In the genomic region with DNA sequence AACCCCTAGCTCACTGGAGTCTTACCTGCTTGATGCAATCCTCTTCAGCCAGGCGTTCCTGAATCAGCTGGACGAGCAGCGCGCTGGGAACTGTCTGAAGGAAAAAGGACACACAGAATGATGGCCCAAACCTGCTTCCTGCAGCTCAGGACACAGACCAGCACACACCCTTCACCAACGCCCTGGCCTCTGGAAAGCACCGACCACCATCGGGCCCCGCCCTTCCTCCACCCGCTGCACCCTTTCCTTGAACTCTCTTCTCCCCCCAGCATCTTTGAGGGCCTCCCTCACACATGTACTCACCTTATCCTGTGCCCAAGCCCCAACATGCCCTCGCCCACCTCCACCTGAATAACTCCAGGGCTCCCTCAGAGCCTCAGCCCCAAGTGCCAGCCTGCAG, we compare ENCODE assay signal across 21 cellular contexts. TPM values are rescaled to one million over a fixed set of nuclear protein-coding genes. Genes with fewer than 3 reads are reported as not detected.
"Had no signal": no experiment of that assay in that cellular context is flagged by ENCODE, and none has a peak within 500 bp of the region (broad histone marks: within the 10 kb centered on the region; RNA-seq: fewer than 3 reads in every experiment).

No MANE protein-coding gene starts in this region.

- H3K36me3 Mint-ChIP-seq: activated naive CD4-positive, alpha-beta T cell treated with anti-CD3 and anti-CD28 coated beads, Interleukin-2, amount 50 U/mL, for 72 hours; natural killer cell treated with Interleukin-12 subunit alpha and Interleukin-12 subunit beta and Interleukin-15 and Interleukin-18, amount 100 ng/mL, for 72 hours had no signal

- H3K36me3 ChIP-seq: left lung, pancreas, right atrium auricular region, tibial artery had no signal

- H3K4me3 Mint-ChIP-seq: activated CD4-positive, alpha-beta T cell treated with anti-CD3 and anti-CD28 coated beads, Interleukin-2, amount 10 ng/mL, durations not matched to agents 24 days and 14 days; endodermal cell; natural killer cell treated with Interleukin-12 subunit alpha and Interleukin-12 subunit beta and Interleukin-15 and Interleukin-18, amount 100 ng/mL, for 72 hours; stimulated activated naive CD8-positive, alpha-beta T cell treated with anti-CD3 and anti-CD28 coated beads, Interleukin-15, amount 100 ng/mL, for 72 hours had no signal

- H3K27ac ChIP-seq: foreskin keratinocyte, left lung, pancreas, psoas muscle, right atrium auricular region, tibial artery had no signal

- H3K9me3 Mint-ChIP-seq: activated CD4-positive, alpha-beta T cell treated with anti-CD3 and anti-CD28 coated beads, Interleukin-2, amount 10 ng/mL, durations not matched to agents 24 days and 14 days; activated naive CD4-positive, alpha-beta T cell treated with anti-CD3 and anti-CD28 coated beads, Interleukin-2, amount 50 U/mL, for 72 hours; endodermal cell; natural killer cell treated with Interleukin-12 subunit alpha and Interleukin-12 subunit beta and Interleukin-15 and Interleukin-18, amount 100 ng/mL, for 72 hours; stimulated activated naive CD8-positive, alpha-beta T cell treated with anti-CD3 and anti-CD28 coated beads, Interleukin-15, amount 100 ng/mL, for 72 hours had no signal

- H3K4me3 ChIP-seq: left lung, pancreas, psoas muscle, right atrium auricular region, tibial artery had no signal

- H3K27ac Mint-ChIP-seq: activated CD4-positive, alpha-beta T cell treated with anti-CD3 and anti-CD28 coated beads, Interleukin-2, amount 10 ng/mL, durations not matched to agents 24 days and 14 days; activated naive CD4-positive, alpha-beta T cell treated with anti-CD3 and anti-CD28 coated beads, Interleukin-2, amount 50 U/mL, for 72 hours; endodermal cell; natural killer cell treated with Interleukin-12 subunit alpha and Interleukin-12 subunit beta and Interleukin-15 and Interleukin-18, amount 100 ng/mL, for 72 hours had no signal

- H3K9me3 ChIP-seq: left lung, pancreas, psoas muscle, right atrium auricular region, SK-N-SH, tibial artery had no signal

- DNase-seq: activated CD4-positive, alpha-beta T cell treated with anti-CD3 and anti-CD28 coated beads, Interleukin-2, amount 10 ng/mL, durations not matched to agents 24 days and 14 days; activated gamma-delta T cell treated with Interleukin-2 at 50 U/mL for 16 hours; activated T-cell treated with anti-CD3 and anti-CD28 coated beads, Interleukin-2, amount 50 U/mL, for 1 hour; amniotic stem cell; cerebellar nuclear complex; cortex of kidney; endodermal cell; foreskin keratinocyte; kidney glomerular epithelial cell; midbrain; pancreas; psoas muscle; SK-N-SH; stimulated activated CD4-positive, alpha-beta T cell treated with anti-CD3 and anti-CD28 coated beads, Interleukin-4, amount 100 ng/mL, for 24 hours; stimulated activated naive CD8-positive, alpha-beta T cell treated with anti-CD3 and anti-CD28 coated beads, Interleukin-15, amount 100 ng/mL, for 72 hours; T-helper 9 cell; tibial artery had no signal

- ATAC-seq: activated naive CD4-positive, alpha-beta T cell treated with anti-CD3 and anti-CD28 coated beads, Interleukin-2, amount 50 U/mL, for 72 hours; foreskin keratinocyte; left lung; natural killer cell treated with Interleukin-12 subunit alpha and Interleukin-12 subunit beta and Interleukin-15 and Interleukin-18, amount 100 ng/mL, for 72 hours; pancreas; psoas muscle; stimulated activated naive CD8-positive, alpha-beta T cell treated with anti-CD3 and anti-CD28 coated beads, Interleukin-15, amount 100 ng/mL, for 72 hours had no signal

- H3K4me1 ChIP-seq: foreskin keratinocyte, left lung, pancreas, psoas muscle had no signal

- H3K27me3 ChIP-seq: pancreas, right atrium auricular region had no signal

RNA-seq across cellular contexts. Expression of gene AK8, which starts 23.3 kb away (rescaled TPM):
- total RNA-seq: activated CD4-positive, alpha-beta T cell treated with anti-CD3 and anti-CD28 coated beads, Interleukin-2, amount 10 ng/mL, durations not matched to agents 24 days and 14 days; activated naive CD4-positive, alpha-beta T cell treated with anti-CD3 and anti-CD28 coated beads, Interleukin-2, amount 50 U/mL, for 72 hours; natural killer cell treated with Interleukin-12 subunit alpha and Interleukin-12 subunit beta and Interleukin-15 and Interleukin-18, amount 100 ng/mL, for 72 hours; psoas muscle had no signal
